12 cellular contexts compared by ENCODE assay signal in genomic region chr10:11448190-11448544, GRCh38.
A peak's percentile ranks its signal among the peaks of the same experiment; 100 is the strongest.
DNase-seq lines count a peak whose midpoint lies in the region; ATAC-seq and TF ChIP-seq lines count a peak whose summit lies in the region.
"Had no signal": no experiment of that assay in that cellular context is flagged by ENCODE, and none has a peak within 500 bp of the region (broad histone marks: within the 10 kb centered on the region; RNA-seq: fewer than 3 reads in every experiment).

No MANE protein-coding gene starts in this region.

- H2AFZ ChIP-seq in OCI-LY1 (ENCODE audit: low read length) (no peak overlapping the region), smooth muscle cell (ENCODE audit: low read depth) (no peak overlapping the region)

- H3K9ac ChIP-seq in OCI-LY1 (ENCODE audit: low read length) (no peak overlapping the region), smooth muscle cell (ENCODE audit: low read depth) (no peak overlapping the region)

- H3K4me2 ChIP-seq in OCI-LY1 (ENCODE audit: low read length) (peak overlapping the region; percentile 21), smooth muscle cell (no peak overlapping the region)

- H3K9me2 ChIP-seq in OCI-LY1 (ENCODE audit: low read depth, low read length) = no peaks in the 10 kb centered on the region

- no peak for TF ChIP-seq CTCF in GM13977 (IDR thresholded peaks at IDR 0.05; ENCODE audit: extremely low read depth, insufficient read depth, missing control alignments)
- no peak for TF ChIP-seq CTCF in OCI-LY1 (IDR thresholded peaks at IDR 0.05; ENCODE audit: low read length)
- no peak for TF ChIP-seq CTCF in smooth muscle cell (IDR thresholded peaks at IDR 0.05; ENCODE audit: borderline replicate concordance, insufficient read depth, poor library complexity, severe bottlenecking)
- no peak for TF ChIP-seq CTCF in RWPE1 (conservative IDR thresholded peaks at IDR 0.05; ENCODE audit: low read depth)

- H3K27me3 ChIP-seq in OCI-LY1 (ENCODE audit: insufficient read depth, low read length) (no peaks in the 10 kb centered on the region), smooth muscle cell (ENCODE audit: low read depth) (peaks cover 3% of the 10 kb centered on the region)

- H3K36me3 ChIP-seq in OCI-LY1 (ENCODE audit: insufficient read depth, low read length) (no peaks in the 10 kb centered on the region), smooth muscle cell (ENCODE audit: low read depth) (no peaks in the 10 kb centered on the region)

- H3F3A ChIP-seq in OCI-LY1 (ENCODE audit: insufficient read depth, low read length) (no peaks in the 10 kb centered on the region), smooth muscle cell (ENCODE audit: low read depth) (no peaks in the 10 kb centered on the region)

- H3K4me3 ChIP-seq in OCI-LY1 (ENCODE audit: low read depth, low read length, poor library complexity, severe bottlenecking) (no peak overlapping the region), smooth muscle cell (no peak overlapping the region)
- H3K4me3 ChIP-seq: SK-N-MC had no signal

- H3K79me2 ChIP-seq in OCI-LY1 (ENCODE audit: insufficient read depth, low read length) (no peaks in the 10 kb centered on the region), smooth muscle cell (ENCODE audit: low read depth) (no peaks in the 10 kb centered on the region)

- DNase-seq in GM13977 (ENCODE audit: low spot score) = peak; percentile 51
- DNase-seq in smooth muscle cell (lab: John Stamatoyannopoulos, UW; ENCODE audit: unreplicated experiment) = no peak
- DNase-seq in NCI-H1417 (lab: John Stamatoyannopoulos, UW) = no peak
- DNase-seq in RWPE1 (ENCODE audit: low spot score) = no peak
- DNase-seq in activated CD4-positive, alpha-beta T cell treated with anti-CD3 and anti-CD28 coated beads, Interleukin-2, amount 50 U/mL, for 48 hours = no peak
- DNase-seq: activated T-cell treated with anti-CD3 and anti-CD28 coated beads, Interleukin-2, amount 50 U/mL, for 4 hours; GOT3 had no signal

- CTCF ChIA-PET in RWPE1 (lab: Yijun Ruan, JAX) = no interaction called here

- H3K9me3 ChIP-seq in OCI-LY1 (ENCODE audit: low read length) (no peaks in the 10 kb centered on the region), smooth muscle cell (replicated peaks; ENCODE audit: low read depth) (no peaks in the 10 kb centered on the region)

- H4K20me1 ChIP-seq in OCI-LY1 (ENCODE audit: insufficient read depth, low read length) (no peaks in the 10 kb centered on the region), smooth muscle cell (ENCODE audit: low read depth) (no peaks in the 10 kb centered on the region)

- H3K27ac ChIP-seq in OCI-LY1 (ENCODE audit: low read depth, low read length, poor library complexity, severe bottlenecking) (no peak overlapping the region), smooth muscle cell (ENCODE audit: low read depth) (no peak overlapping the region), RWPE1 (no peak overlapping the region)
- H3K27ac ChIP-seq: SK-N-MC had no signal

- in situ Hi-C loops in GM13977 (cut with MboI; ENCODE audit: low pct_unique_long_range_greater_than_20kb, low sequenced_read_pairs, unreplicated experiment) = no loop called here

- WGBS in smooth muscle cell (ENCODE audit: low lambda C conversion rate) = 75% methylated on average over 8 of the region's 8 CpGs

- H3K4me1 ChIP-seq in OCI-LY1 (ENCODE audit: insufficient read depth, low read length, severe bottlenecking) (peaks cover 10% of the 10 kb centered on the region), smooth muscle cell (ENCODE audit: low read depth) (no peaks in the 10 kb centered on the region)

- POLR2A ChIA-PET in RWPE1 (lab: Yijun Ruan, JAX; ENCODE audit: low non-redundant PET) = no interaction called here

- ATAC-seq in GM19463 (IDR thresholded peaks at IDR 0.05; ENCODE audit: unreplicated experiment) = peak; percentile 49
- ATAC-seq in HG02981 (IDR thresholded peaks at IDR 0.05; ENCODE audit: unreplicated experiment) = peak; percentile 45
- ATAC-seq: activated T-cell treated with anti-CD3 and anti-CD28 coated beads, Interleukin-2, amount 50 U/mL, for 4 hours; CD8-positive, alpha-beta T cell had no signal
